Comparison of ENCODE assay signal across 8 cellular contexts in the genomic region with DNA sequence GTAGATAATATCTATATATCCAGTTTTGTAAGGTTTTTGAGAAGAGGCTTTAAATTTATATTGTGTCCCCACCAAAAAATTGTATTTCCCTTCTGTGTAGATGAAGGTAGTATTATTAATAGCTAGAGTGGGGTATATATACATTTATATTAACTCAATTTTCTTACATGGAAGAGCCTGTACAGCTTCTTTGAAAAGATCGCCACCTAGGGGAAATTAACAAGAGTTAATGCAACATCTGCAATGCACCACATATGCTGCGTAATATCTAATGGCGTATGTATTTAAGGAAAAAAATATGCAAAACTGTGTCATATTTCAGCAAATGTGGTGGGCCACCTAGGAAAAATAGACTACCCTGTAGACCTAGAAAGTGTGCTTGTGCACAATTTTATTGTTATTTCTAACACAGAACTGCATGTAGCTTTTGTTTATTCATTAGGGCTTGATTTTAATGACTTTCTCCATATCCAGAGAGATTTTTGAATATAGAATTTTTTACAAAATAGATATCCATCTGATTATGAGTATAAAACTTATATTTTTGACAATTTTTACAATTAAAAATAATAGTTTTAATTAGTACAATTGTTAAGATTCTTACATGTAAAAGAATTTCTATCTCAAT.
DNase-seq lines count a peak whose midpoint lies in the region; ATAC-seq and TF ChIP-seq lines count a peak whose summit lies in the region.

No MANE protein-coding gene starts in this region.

- no peak overlapping the region for H3K4me3 ChIP-seq in cardiac fibroblast (replicated peaks in 1 of 2; ENCODE audit: low read depth in 2 of 2, low read length in 2 of 2)

- no peak for DNase-seq in AG09319 (ENCODE audit: extremely low read depth, low read depth)
- DNase-seq in NCI-H510A treated with DMSO at 0.1 percent for 48 hours (lab: John Stamatoyannopoulos, UW): peak; percentile 71
- peak; percentile 82 to 85 for DNase-seq in cardiac fibroblast (ENCODE audit: low read depth in 2 of 2)
- DNase-seq in cortex of kidney (lab: John Stamatoyannopoulos, UW): no peak
- DNase-seq in COLO668 (lab: John Stamatoyannopoulos, UW; ENCODE audit: unreplicated experiment): no peak

- peaks cover 27% of the 10 kb centered on the region for H3K4me1 Mint-ChIP-seq in nephron

- peak; percentile 77 for ATAC-seq in GM18517 (IDR thresholded peaks at IDR 0.05; ENCODE audit: unreplicated experiment)
- ATAC-seq in HG03108 (IDR thresholded peaks at IDR 0.05; ENCODE audit: unreplicated experiment): peak; percentile 57

- no peak overlapping the region for H3K27ac Mint-ChIP-seq in nephron

- H3K9me3 Mint-ChIP-seq in nephron: peaks cover 3% of the 10 kb centered on the region

- H3K4me3 Mint-ChIP-seq in nephron: no peak overlapping the region

- no peaks in the 10 kb centered on the region for H3K36me3 Mint-ChIP-seq in nephron (ENCODE audit: low read depth)

- H3K27me3 Mint-ChIP-seq in nephron (ENCODE audit: low read depth): no peaks in the 10 kb centered on the region

- TF ChIP-seq CTCF in AG09319 (IDR thresholded peaks at IDR 0.05; ENCODE audit: low read depth, low read length) (peak; percentile 66), cardiac fibroblast (IDR thresholded peaks at IDR 0.05; ENCODE audit: low read depth, low read length) (peak; percentile 68), nephron (IDR thresholded peaks at IDR 0.05; ENCODE audit: unreplicated experiment in 3 of 3) (peak; percentile 61 to 73 (median 69))

Comparison
In these comparisons a context has a peak if more than half of its experiments do, and no peak if none do; other contexts are left out.
1. DNase-seq: peak in NCI-H510A treated with DMSO at 0.1 percent for 48 hours (single experiment) and cardiac fibroblast (2 of 2); none in AG09319 (single experiment), cortex of kidney (single experiment) and COLO668 (single experiment).
2. Peak in every context shown above with its lines, with median percentiles within 50 percentile points of each other: CTCF ChIP-seq.